8 cellular contexts compared by ENCODE assay signal in genomic region chr17:1515640-1516402, GRCh38.
A peak's percentile ranks its signal among the peaks of the same experiment; 100 is the strongest.
DNase-seq lines count a peak whose midpoint lies in the region; ATAC-seq and TF ChIP-seq lines count a peak whose summit lies in the region.

No MANE protein-coding gene starts in this region.

- no peaks in the 10 kb centered on the region for H3K27me3 ChIP-seq in HL-60 (ENCODE audit: insufficient read depth, poor library complexity, severe bottlenecking)

- H3K36me3 Mint-ChIP-seq in activated naive CD4-positive, alpha-beta T cell treated with anti-CD3 and anti-CD28 coated beads, Interleukin-2, amount 50 U/mL, for 24 hours = peaks cover 2% of the 10 kb centered on the region

- TF ChIP-seq CTCF in HL-60 (IDR thresholded peaks at IDR 0.05; ENCODE audit: insufficient read depth, low read length) = no peak

- H3K4me3 ChIP-seq in HL-60 (replicated peaks; ENCODE audit: insufficient read depth, low read length) = peak overlapping the region; percentile 98

- ATAC-seq in GM18858 (IDR thresholded peaks at IDR 0.05; ENCODE audit: unreplicated experiment) = no peak

- peak overlapping the region; percentile 90 for H3K4me3 Mint-ChIP-seq in activated naive CD4-positive, alpha-beta T cell treated with anti-CD3 and anti-CD28 coated beads, Interleukin-2, amount 50 U/mL, for 24 hours

- H3K27ac ChIP-seq in HL-60 (replicated peaks) = peak overlapping the region; percentile 50

- H3K4me1 Mint-ChIP-seq in activated naive CD4-positive, alpha-beta T cell treated with anti-CD3 and anti-CD28 coated beads, Interleukin-2, amount 50 U/mL, for 24 hours = peaks cover 21% of the 10 kb centered on the region

- no peaks in the 10 kb centered on the region for H3K9me3 Mint-ChIP-seq in activated naive CD4-positive, alpha-beta T cell treated with anti-CD3 and anti-CD28 coated beads, Interleukin-2, amount 50 U/mL, for 24 hours

- peak overlapping the region; percentile 55 for H3K27ac Mint-ChIP-seq in activated naive CD4-positive, alpha-beta T cell treated with anti-CD3 and anti-CD28 coated beads, Interleukin-2, amount 50 U/mL, for 24 hours

- DNase-seq in SKM-1 treated with dmso at 0.1 percent for 144 hours (lab: John Stamatoyannopoulos, UW; ENCODE audit: unreplicated experiment) (peak; percentile 22), SKM-1 (lab: John Stamatoyannopoulos, UW; ENCODE audit: unreplicated experiment) (no peak), HL-60 (ENCODE audit: low read depth in 1 of 2, low spot score in 1 of 2) (peak in 1 of 2 experiments; percentile 53), RPMI8226 (peak; percentile 72), germinal center (ENCODE audit: low spot score) (peak; percentile 72), non-pigmented ciliary epithelial cell (ENCODE audit: low read depth) (peak; percentile 65)

- no peaks in the 10 kb centered on the region for H3K27me3 Mint-ChIP-seq in activated naive CD4-positive, alpha-beta T cell treated with anti-CD3 and anti-CD28 coated beads, Interleukin-2, amount 50 U/mL, for 24 hours
